1 cellular context compared by ENCODE assay signal in genomic region chr17:550776-551175, GRCh38.
TF ChIP-seq lines count a peak whose summit lies in the region.

No MANE protein-coding gene starts in this region.

TF ChIP-seq in SK-N-SH treated with all-trans-retinoic acid at 6 μM for 48 hours, 23 proteins besides CTCF, POLR2A, EP300 and RAD21 (continued from another document):
- TF ChIP-seq TSHZ2 (CRISPR knock-in tag; IDR thresholded peaks at IDR 0.05) (no peak), ISL1 (CRISPR knock-in tag; IDR thresholded peaks at IDR 0.05) (no peak), CREB5 (CRISPR knock-in tag; IDR thresholded peaks at IDR 0.05; ENCODE audit: low read depth) (no peak), ZC3H10 (CRISPR knock-in tag; IDR thresholded peaks at IDR 0.05) (no peak), GLIS3 (CRISPR knock-in tag; IDR thresholded peaks at IDR 0.05) (no peak), PATZ1 (CRISPR knock-in tag; IDR thresholded peaks at IDR 0.05; ENCODE audit: borderline replicate concordance) (no peak), ZNF8 (CRISPR knock-in tag; IDR thresholded peaks at IDR 0.05) (no peak), CSDC2 (CRISPR knock-in tag; IDR thresholded peaks at IDR 0.05) (no peak), BACH2 (CRISPR knock-in tag; IDR thresholded peaks at IDR 0.05; ENCODE audit: borderline replicate concordance) (no peak)
TF ChIP-seq in SK-N-SH treated with all-trans-retinoic acid at 6 μM for 48 hours: peak in this region for 0.
